In the genomic region with DNA sequence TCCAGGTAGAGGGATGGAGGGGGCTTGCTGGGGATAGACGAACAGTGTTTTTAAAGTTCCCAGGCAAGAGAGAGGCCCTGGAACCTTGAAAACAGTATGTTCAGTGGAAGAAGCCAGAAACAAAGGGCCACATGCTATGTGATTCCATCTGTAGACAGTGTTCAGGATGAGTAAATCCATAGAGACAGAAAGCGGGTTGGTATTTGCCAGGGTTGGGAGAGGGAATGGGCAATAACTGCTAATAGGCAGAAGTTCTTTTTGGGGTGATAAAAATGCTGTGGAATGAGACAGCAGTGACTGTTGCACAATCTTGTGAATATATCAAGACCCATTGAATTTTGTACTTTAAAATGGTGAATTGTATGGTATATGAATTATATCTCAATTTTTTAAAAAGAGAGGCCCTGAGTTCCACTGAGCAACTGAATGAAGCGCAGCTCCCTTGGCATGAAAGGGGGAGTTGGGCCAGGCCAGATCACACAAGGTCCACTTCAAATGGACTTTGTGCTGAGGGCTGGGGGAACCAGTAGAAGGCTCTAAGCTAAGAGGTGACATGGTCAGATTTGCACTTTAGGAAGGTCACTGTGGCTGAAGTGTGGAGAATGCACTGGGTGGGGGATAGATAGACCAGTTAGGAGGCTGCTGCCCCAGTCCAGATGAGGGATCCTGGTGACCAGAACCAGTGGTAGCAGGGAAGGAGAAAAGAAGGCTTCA, we compare ENCODE assay signal across 34 cellular contexts. TPM values are rescaled to one million over a fixed set of nuclear protein-coding genes. Genes with fewer than 3 reads are reported as not detected.
"Had no signal": no experiment of that assay in that cellular context is flagged by ENCODE, and none has a peak within 500 bp of the region (broad histone marks: within the 10 kb centered on the region; RNA-seq: fewer than 3 reads in every experiment).

No MANE protein-coding gene starts in this region.

- H3K27ac Mint-ChIP-seq: activated B cell treated with CpG ODN at 0.5 μM for 24 hours; activated naive CD8-positive, alpha-beta T cell treated with anti-CD3 and anti-CD28 coated beads, Interleukin-2, amount 10 ng/mL, durations not matched to agents 7 days and 5 days; activated T-cell treated with anti-CD3 and anti-CD28 coated beads, Interleukin-2, amount 50 U/mL, for 72 hours; natural killer cell treated with Interleukin-12 subunit alpha and Interleukin-12 subunit beta and Interleukin-15 and Interleukin-18, amount 100 ng/mL, for 72 hours; progenitor cell of endocrine pancreas; stimulated activated naive B cell treated with anti-CD40 and anti-IgM and Interleukin-4, amounts not matched to agents 10 μg/mL and 1 μg/mL and 100 μg/mL, for 72 hours; T-cell; T-helper 2 cell treated with Interferon-gamma antibody and Interleukin-4, amounts not matched to agents 5 μg/mL and 100 μg/mL, for 36 hours had no signal

- H3K4me3 ChIP-seq: coronary artery, gastroesophageal sphincter, lower lobe of right lung, ovary, stomach, thyroid gland had no signal

- H3K4me3 Mint-ChIP-seq: activated B cell treated with CpG ODN at 0.5 μM for 24 hours; activated naive CD8-positive, alpha-beta T cell treated with anti-CD3 and anti-CD28 coated beads, Interleukin-2, amount 10 ng/mL, durations not matched to agents 7 days and 5 days; activated T-cell treated with anti-CD3 and anti-CD28 coated beads, Interleukin-2, amount 50 U/mL, for 72 hours; effector memory CD8-positive, alpha-beta T cell; natural killer cell treated with Interleukin-12 subunit alpha and Interleukin-12 subunit beta and Interleukin-15 and Interleukin-18, amount 100 ng/mL, for 72 hours; stimulated activated naive B cell treated with anti-CD40 and anti-IgM and Interleukin-4, amounts not matched to agents 10 μg/mL and 1 μg/mL and 100 μg/mL, for 72 hours; T-cell; T-helper 2 cell treated with Interferon-gamma antibody and Interleukin-4, amounts not matched to agents 5 μg/mL and 100 μg/mL, for 36 hours had no signal

- H3K36me3 Mint-ChIP-seq: activated naive CD8-positive, alpha-beta T cell treated with anti-CD3 and anti-CD28 coated beads, Interleukin-2, amount 10 ng/mL, durations not matched to agents 7 days and 5 days; T-cell had no signal

- DNase-seq: activated B cell treated with CpG ODN at 0.5 μM for 24 hours; activated naive CD4-positive, alpha-beta T cell treated with Interleukin-2 at 50 U/mL for 16 hours; activated naive CD8-positive, alpha-beta T cell treated with anti-CD3 and anti-CD28 coated beads, Interleukin-2, amount 10 ng/mL, durations not matched to agents 7 days and 5 days; activated T-cell treated with anti-CD3 and anti-CD28 coated beads for 4 hours; activated T-cell treated with anti-CD3 and anti-CD28 coated beads, Interleukin-2, amount 50 U/mL, for 72 hours; amniotic stem cell; brain microvascular endothelial cell; effector memory CD8-positive, alpha-beta T cell; erythroblast; head of caudate nucleus; hippocampal formation; lower lobe of right lung; mesenchymal stem cell; ovary; stimulated activated CD4-positive, alpha-beta T cell treated with anti-CD3 and anti-CD28 coated beads, Interleukin-1b, Interleukin-23, amount 100 ng/mL, for 48 hours; stimulated activated CD4-positive, alpha-beta T cell treated with anti-CD3 and anti-CD28 coated beads, Interleukin-4, amount 100 ng/mL, for 4 hours; stimulated activated CD8-positive, alpha-beta memory T cell treated with anti-CD3 and anti-CD28 coated beads, Interleukin-4, amount 100 ng/mL, for 48 hours; stimulated activated naive B cell treated with anti-CD40 and anti-IgM and Interleukin-4, amounts not matched to agents 10 μg/mL and 1 μg/mL and 100 μg/mL, for 72 hours; stomach; T-cell; thyroid gland had no signal

- FAIRE-seq: astrocyte, small intestine had no signal

- H3K9me3 ChIP-seq: ovary, thyroid gland had no signal

- H3K27me3 ChIP-seq: ovary had no signal

- H3K36me3 ChIP-seq: brain microvascular endothelial cell, gastroesophageal sphincter, lower lobe of right lung, neutrophil, ovary, stomach, thyroid gland had no signal

- H3K27ac ChIP-seq: brain microvascular endothelial cell, coronary artery, gastroesophageal sphincter, lower lobe of right lung, neutrophil, ovary, stomach, thyroid gland had no signal

- ATAC-seq: activated T-cell treated with anti-CD3 and anti-CD28 coated beads, Interleukin-2, amount 50 U/mL, for 72 hours; effector memory CD8-positive, alpha-beta T cell; gastroesophageal sphincter; lower lobe of right lung; natural killer cell treated with Interleukin-12 subunit alpha and Interleukin-12 subunit beta and Interleukin-15 and Interleukin-18, amount 100 ng/mL, for 72 hours; sciatic nerve; stimulated activated naive B cell treated with anti-CD40 and anti-IgM and Interleukin-4, amounts not matched to agents 10 μg/mL and 1 μg/mL and 100 μg/mL, for 72 hours; T-cell had no signal

RNA-seq across cellular contexts. Expression of a gene that starts 34.0 kb away (rescaled TPM):
- total RNA-seq: activated B cell treated with CpG ODN at 0.5 μM for 24 hours; activated naive CD8-positive, alpha-beta T cell treated with anti-CD3 and anti-CD28 coated beads, Interleukin-2, amount 10 ng/mL, durations not matched to agents 7 days and 5 days; activated T-cell treated with anti-CD3 and anti-CD28 coated beads, Interleukin-2, amount 50 U/mL, for 72 hours; astrocyte; kidney epithelial cell; lower lobe of right lung; mononuclear cell; myocyte; natural killer cell treated with Interleukin-12 subunit alpha and Interleukin-12 subunit beta and Interleukin-15 and Interleukin-18, amount 100 ng/mL, for 72 hours; progenitor cell of endocrine pancreas; renal cortical epithelial cell; stomach; T-cell had no signal
